34 cellular contexts compared by ENCODE assay signal in the genomic region with DNA sequence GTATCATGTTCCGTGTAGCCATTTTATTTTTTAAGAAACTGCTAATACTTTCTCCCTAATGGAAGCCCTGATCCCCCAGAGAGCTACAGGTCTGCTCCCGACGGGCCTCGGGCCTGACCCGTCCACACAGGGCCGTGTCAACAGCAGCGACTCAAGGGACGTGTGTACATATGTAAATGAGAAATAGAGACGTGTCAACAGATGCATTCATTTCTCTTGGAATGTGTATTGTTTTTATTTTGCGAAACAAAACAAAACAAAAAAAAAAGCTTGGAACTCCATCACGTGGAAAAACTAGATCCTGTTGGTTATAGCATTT. TPM values are rescaled to one million over a fixed set of nuclear protein-coding genes. Genes with fewer than 3 reads are reported as not detected.
DNase-seq lines count a peak whose midpoint lies in the region; ATAC-seq and TF ChIP-seq lines count a peak whose summit lies in the region.
"Had no signal": no experiment of that assay in that cellular context is flagged by ENCODE, and none has a peak within 500 bp of the region (broad histone marks: within the 10 kb centered on the region; RNA-seq: fewer than 3 reads in every experiment).

No MANE protein-coding gene starts in this region.

- no peaks in the 10 kb centered on the region for H3K27me3 Mint-ChIP-seq in T-helper 17 cell
- no peaks in the 10 kb centered on the region for H3K27me3 Mint-ChIP-seq in activated T-cell treated with anti-CD3 and anti-CD28 coated beads, Interleukin-2, amount 50 U/mL, for 72 hours (ENCODE audit: low read depth)
- H3K27me3 Mint-ChIP-seq: B cell, naive B cell had no signal

- no peak overlapping the region for H3K27ac ChIP-seq in heart right ventricle
- peak overlapping the region; percentile 32 for H3K27ac ChIP-seq in temporal lobe (ENCODE audit: low read depth, low read length)
- H3K27ac ChIP-seq: foreskin keratinocyte, upper lobe of left lung had no signal

- no peaks in the 10 kb centered on the region for H3K27me3 ChIP-seq in heart right ventricle
- H3K27me3 ChIP-seq: foreskin keratinocyte, heart left ventricle, upper lobe of left lung had no signal

- H3K9me3 ChIP-seq in heart right ventricle (peaks cover 0 to 5% (median 0%) of the 10 kb centered on the region in 11 donors), T-helper 17 cell (ENCODE audit: control insufficient read depth, low read length, poor library complexity, severe bottlenecking) (no peaks in the 10 kb centered on the region)
- H3K9me3 ChIP-seq: upper lobe of left lung had no signal

- no peaks in the 10 kb centered on the region for H3K36me3 Mint-ChIP-seq in T-helper 17 cell (ENCODE audit: low read depth)
- peaks cover 9 to 10% of the 10 kb centered on the region in 2 donors for H3K36me3 Mint-ChIP-seq in activated T-cell treated with anti-CD3 and anti-CD28 coated beads, Interleukin-2, amount 50 U/mL, for 72 hours (ENCODE audit: insufficient read depth in 2 of 2)

- ATAC-seq in left ventricle myocardium superior = no peak
- no peak for ATAC-seq in heart right ventricle
- no peak for ATAC-seq in T-helper 17 cell
- ATAC-seq in activated T-cell treated with anti-CD3 and anti-CD28 coated beads, Interleukin-2, amount 50 U/mL, for 72 hours (replicated peaks in 1 of 2) = no peak
- ATAC-seq: activated T-cell treated with anti-CD3 and anti-CD28 coated beads, Interleukin-2, amount 50 U/mL, for 4 hours; GM12878; heart left ventricle; PC-3; Right ventricle myocardium inferior had no signal

- H3K4me3 ChIP-seq in heart right ventricle (no peak overlapping the region), fibroblast of villous mesenchyme (ENCODE audit: low read depth, low read length) (no peak overlapping the region)
- H3K4me3 ChIP-seq: GM12878, heart left ventricle, upper lobe of left lung had no signal

- H3K4me1 ChIP-seq in heart right ventricle = peaks cover 3 to 43% (median 8%) of the 10 kb centered on the region in 9 donors

- peak overlapping the region; percentile 19 for H3K27ac Mint-ChIP-seq in T-helper 17 cell
- H3K27ac Mint-ChIP-seq in activated T-cell treated with anti-CD3 and anti-CD28 coated beads, Interleukin-2, amount 50 U/mL, for 72 hours = no peak overlapping the region
- H3K27ac Mint-ChIP-seq: activated naive CD4-positive, alpha-beta T cell treated with anti-CD3 and anti-CD28 coated beads for 36 hours; B cell had no signal

- no peak overlapping the region for H3K4me3 Mint-ChIP-seq in T-helper 17 cell
- H3K4me3 Mint-ChIP-seq in activated T-cell treated with anti-CD3 and anti-CD28 coated beads, Interleukin-2, amount 50 U/mL, for 72 hours = no peak overlapping the region
- H3K4me3 Mint-ChIP-seq: activated naive CD4-positive, alpha-beta T cell treated with anti-CD3 and anti-CD28 coated beads for 36 hours; activated T-cell treated with anti-CD3 and anti-CD28 coated beads, Interleukin-2, amount 50 U/mL, for 4 hours; B cell; CD8-positive, alpha-beta memory T cell; naive B cell had no signal

- intact Hi-C loops in left ventricle myocardium superior (cut with micrococcal nuclease) (no loop called here), heart right ventricle (cut with DNase I) (no loop called here)

- peaks cover 44% of the 10 kb centered on the region for H3K4me1 Mint-ChIP-seq in T-helper 17 cell
- peaks cover 55% of the 10 kb centered on the region for H3K4me1 Mint-ChIP-seq in activated T-cell treated with anti-CD3 and anti-CD28 coated beads, Interleukin-2, amount 50 U/mL, for 72 hours (ENCODE audit: low read depth)

- DNase-seq in left ventricle myocardium superior (peak; percentile 23), heart right ventricle (no peak), T-helper 17 cell (no peak), fibroblast of villous mesenchyme (ENCODE audit: low read depth) (peak; percentile 57), NCI-H128 (lab: John Stamatoyannopoulos, UW; ENCODE audit: unreplicated experiment) (no peak), cerebellar cortex (ENCODE audit: low spot score) (no peak)
- no peak for DNase-seq in activated T-cell treated with anti-CD3 and anti-CD28 coated beads, Interleukin-2, amount 50 U/mL, for 72 hours
- DNase-seq: ACHN; activated CD4-positive, alpha-beta T cell treated with anti-CD3 and anti-CD28 coated beads for 48 hours; activated naive CD4-positive, alpha-beta T cell treated with anti-CD3 and anti-CD28 coated beads for 36 hours; activated T-cell treated with anti-CD3 and anti-CD28 coated beads, Interleukin-2, amount 50 U/mL, for 4 hours; amniotic stem cell; CD8-positive, alpha-beta memory T cell; effector CD8-positive, alpha-beta T cell; EL; foreskin keratinocyte; GOT3; kidney; naive B cell; NCI-H1417 treated with DMSO at 0.1 percent for 48 hours; NCI-H2029 treated with DMSO at 0.1 percent for 48 hours; NCI-H2227 treated with DMSO at 0.1 percent for 48 hours; NCI-H526; NK-92 treated with Interleukin-12 subunit alpha and Interleukin-12 subunit beta, amount 100 ng/mL, for 24 hours; PC-3; stimulated activated CD4-positive, alpha-beta T cell treated with anti-CD3 and anti-CD28 coated beads, Interleukin-15, amount 100 ng/mL, for 24 hours; stimulated activated CD4-positive, alpha-beta T cell treated with anti-CD3 and anti-CD28 coated beads, Interleukin-4, amount 100 ng/mL, for 4 hours; T-helper 9 cell; upper lobe of left lung had no signal

- no peak for TF ChIP-seq CTCF in heart right ventricle (IDR thresholded peaks at IDR 0.05)
- no peak for TF ChIP-seq CTCF in fibroblast of villous mesenchyme (IDR thresholded peaks at IDR 0.05; ENCODE audit: insufficient read depth, low read depth, low read length)

- H3K36me3 ChIP-seq in heart right ventricle = peaks cover 3 to 57% (median 26%) of the 10 kb centered on the region in 9 donors

- peaks cover 2 to 10% of the 10 kb centered on the region in 2 donors for H3K9me3 Mint-ChIP-seq in activated T-cell treated with anti-CD3 and anti-CD28 coated beads, Interleukin-2, amount 50 U/mL, for 72 hours

- 78 to 81% methylated on average over 11 of the region's 11 CpGs for WGBS in heart right ventricle, 2 donors

RNA-seq across cellular contexts. Expression of a gene that starts 31.7 kb away (rescaled TPM):
- total RNA-seq in left ventricle myocardium superior = 139 TPM
- total RNA-seq in heart right ventricle = 100 to 1,000 TPM in 9 of 10 donors, 10 to 100 TPM in 1; 95.5 to 205 (median 148) TPM
- 100 to 1,000 TPM in 1 of 2 donors, 10 to 100 TPM in 1; 44.3 to 144 TPM for polyA plus RNA-seq in heart right ventricle
- 10 to 100 TPM; 59.4 to 82.3 TPM for total RNA-seq in T-helper 17 cell
- total RNA-seq in fibroblast of villous mesenchyme = 32.9 and 42.7 TPM in 2 replicates
- total RNA-seq in temporal lobe = 9.8 TPM
- 100 to 1,000 TPM; 102 to 104 TPM for total RNA-seq in activated T-cell treated with anti-CD3 and anti-CD28 coated beads, Interleukin-2, amount 50 U/mL, for 72 hours

Comparison
In these comparisons a context has a peak if more than half of its experiments do, and no peak if none do; other contexts are left out.
1. DNase-seq: peak in left ventricle myocardium superior (single experiment) and fibroblast of villous mesenchyme (single experiment); none in heart right ventricle (0 of 2), T-helper 17 cell (0 of 3), NCI-H128 (single experiment), activated T-cell treated with anti-CD3 and anti-CD28 coated beads, Interleukin-2, amount 50 U/mL, for 72 hours (0 of 2) and cerebellar cortex (single experiment).